24 cellular contexts compared by ENCODE assay signal in the genomic region with DNA sequence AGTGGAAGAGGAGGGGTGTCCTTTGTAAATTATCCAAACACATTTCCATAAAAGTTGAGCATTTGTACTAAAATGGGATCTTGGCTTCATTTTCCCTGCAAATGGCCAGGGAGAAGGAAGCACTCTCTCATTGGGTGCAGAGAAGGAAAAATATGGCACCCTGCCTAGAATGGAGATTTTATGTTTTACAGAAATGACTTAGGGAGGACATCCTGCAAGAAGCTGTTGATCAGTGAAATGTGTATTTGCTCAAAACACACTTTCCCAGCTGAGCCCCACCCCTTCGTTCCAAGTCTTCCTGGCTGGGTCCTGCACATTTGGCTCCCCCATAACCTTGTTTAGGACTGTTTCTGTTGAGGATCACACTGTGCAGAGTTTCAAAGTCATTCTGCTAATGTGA.
"Had no signal": no experiment of that assay in that cellular context is flagged by ENCODE, and none has a peak within 500 bp of the region (broad histone marks: within the 10 kb centered on the region; RNA-seq: fewer than 3 reads in every experiment).

No MANE protein-coding gene starts in this region.

- ATAC-seq: activated CD8-positive, alpha-beta memory T cell treated with anti-CD3 and anti-CD28 coated beads, Interleukin-2, amount 10 ng/mL, durations not matched to agents 7 days and 5 days; activated naive CD8-positive, alpha-beta T cell treated with anti-CD3 and anti-CD28 coated beads, Interleukin-2, amount 50 U/mL, for 24 hours; PC-3; T-helper 17 cell had no signal

- DNase-seq: activated B cell treated with CpG ODN at 0.5 μM for 24 hours; activated CD4-positive, alpha-beta T cell treated with anti-CD3 and anti-CD28 coated beads for 1 hour; activated CD4-positive, alpha-beta T cell treated with anti-CD3 and anti-CD28 coated beads, Interleukin-2, amount 10 ng/mL, durations not matched to agents 24 days and 14 days; activated CD4-positive, alpha-beta T cell treated with anti-CD3 and anti-CD28 coated beads, Interleukin-2, amount 50 U/mL, for 48 hours; activated CD8-positive, alpha-beta memory T cell treated with anti-CD3 and anti-CD28 coated beads, Interleukin-2, amount 10 ng/mL, durations not matched to agents 7 days and 5 days; activated effector memory CD4-positive, alpha-beta T cell treated with Interleukin-2 at 50 U/mL for 16 hours; activated naive CD4-positive, alpha-beta T cell; activated naive CD8-positive, alpha-beta T cell treated with anti-CD3 and anti-CD28 coated beads, Interleukin-2, amount 50 U/mL, for 24 hours; activated T-cell treated with anti-CD3 and anti-CD28 coated beads, Interleukin-2, amount 50 U/mL, for 24 hours; amniotic stem cell; IMR-90; Kasumi-1; KBM-7; NCI-H146; NCI-H187 treated with DMSO at 0.1 percent for 48 hours; NCI-H2081 treated with DMSO at 0.1 percent for 48 hours; NCI-H446; NCI-H524; PC-3; SIG-M5; T-helper 17 cell; T-helper 9 cell had no signal

- H3K4me1 ChIP-seq: ascending aorta had no signal

- FAIRE-seq: RCC 7860 had no signal

- H3K36me3 ChIP-seq: ascending aorta had no signal

- H3K4me3 ChIP-seq: ascending aorta had no signal

- H3K27me3 ChIP-seq: ascending aorta had no signal

- H3K27ac ChIP-seq: ascending aorta had no signal
